1 cellular context compared by ENCODE assay signal in genomic region chr7:43778293-43779031, GRCh38.
TF ChIP-seq lines count a peak whose summit lies in the region.
"Not testable (repeated sequence)": the region's sequence is repeated elsewhere in the genome, so short reads cannot be mapped to it uniquely, and the experiment has no call there.

No MANE protein-coding gene starts in this region.

TF ChIP-seq in HepG2, 621 proteins besides CTCF, POLR2A, EP300 and RAD21 (continues in another document):
- 0 out of 2 replicates have a peak, but pooled peaks have one; percentile 31 for TF ChIP-seq RXRA (CRISPR knock-in tag; IDR thresholded peaks at IDR 0.05)
- peak; percentile 20; the same call in 1 of the 2 replicates for TF ChIP-seq TAF1 (CRISPR knock-in tag; IDR thresholded peaks at IDR 0.05)
- 0 out of 2 replicates have a peak, but pooled peaks have one; percentile 34 for TF ChIP-seq DRAP1 (CRISPR knock-in tag; IDR thresholded peaks at IDR 0.05)
- TF ChIP-seq MYC (CRISPR knock-in tag; IDR thresholded peaks at IDR 0.05; ENCODE audit: borderline replicate concordance), result peak; percentile 19; the same call in 1 of the 2 replicates
- peak; percentile 58; the same call in 1 of the 2 replicates for TF ChIP-seq KAT7 (CRISPR knock-in tag; IDR thresholded peaks at IDR 0.05; ENCODE audit: borderline replicate concordance)
- TF ChIP-seq TFDP1 (CRISPR knock-in tag; IDR thresholded peaks at IDR 0.05; ENCODE audit: borderline replicate concordance), result 0 out of 2 replicates have a peak, but pooled peaks have one; percentile 25
- TF ChIP-seq ZFP91 (CRISPR knock-in tag; IDR thresholded peaks at IDR 0.05; ENCODE audit: borderline replicate concordance), result peak; percentile 41; the same call in 1 of the 2 replicates
- TF ChIP-seq IKZF5 (CRISPR knock-in tag; IDR thresholded peaks at IDR 0.05), result peak; percentile 73
- TF ChIP-seq GATAD2A (CRISPR knock-in tag; IDR thresholded peaks at IDR 0.05), result peak; percentile 49; the same call in 1 of the 2 replicates
- TF ChIP-seq ZNF281 (CRISPR knock-in tag; IDR thresholded peaks at IDR 0.05; ENCODE audit: borderline replicate concordance), result peak; percentile 93
- TF ChIP-seq ZBTB38 (CRISPR knock-in tag; IDR thresholded peaks at IDR 0.05), result peak; percentile 78
- peak; percentile 25; the same call in 1 of the 2 replicates for TF ChIP-seq RARA (CRISPR knock-in tag; IDR thresholded peaks at IDR 0.05)
- not testable (repeated sequence) for TF ChIP-seq FOXA1, SOX13 (IDR thresholded peaks at IDR 0.05)
- TF ChIP-seq FOXA1 (CRISPR knock-in tag; IDR thresholded peaks at IDR 0.05), result peak; percentile 86
- TF ChIP-seq BCL6 (CRISPR knock-in tag; IDR thresholded peaks at IDR 0.05), result 0 out of 2 replicates have a peak, but pooled peaks have one; percentile 28
- TF ChIP-seq SAP130 (CRISPR knock-in tag; IDR thresholded peaks at IDR 0.05; ENCODE audit: low read depth), result peak; percentile 57
- 0 out of 2 replicates have a peak, but pooled peaks have one; percentile 21 for TF ChIP-seq HDAC2 (CRISPR knock-in tag; IDR thresholded peaks at IDR 0.05)
- TF ChIP-seq HMGXB4 (CRISPR knock-in tag; IDR thresholded peaks at IDR 0.05; ENCODE audit: borderline replicate concordance in 1 of 2, low read depth in 1 of 2), result 0 out of 4 replicates have a peak, but pooled peaks of 1 of the 2 experiments have one; percentile 35
- peak; percentile 56; the same call in 1 of the 2 replicates for TF ChIP-seq HNRNPL (IDR thresholded peaks at IDR 0.05; ENCODE audit: low read depth, low read length)
- 0 out of 2 replicates have a peak, but pooled peaks have one; percentile 60 for TF ChIP-seq SP5 (CRISPR knock-in tag; IDR thresholded peaks at IDR 0.05; ENCODE audit: borderline replicate concordance, low read depth)
- 0 out of 2 replicates have a peak, but pooled peaks have one; percentile 32 for TF ChIP-seq POGZ (CRISPR knock-in tag; IDR thresholded peaks at IDR 0.05)
- 0 out of 2 replicates have a peak, but pooled peaks have one; percentile 25 for TF ChIP-seq NCOA2 (CRISPR knock-in tag; IDR thresholded peaks at IDR 0.05)
- peak; percentile 80 for TF ChIP-seq FOXA3 (CRISPR knock-in tag; IDR thresholded peaks at IDR 0.05)
- peak in 1 of 2 experiments; percentile 50; a peak in 1 of 4 replicates for TF ChIP-seq SOX13 (CRISPR knock-in tag; conservative IDR thresholded peaks at IDR 0.05 in 1 of 2, IDR thresholded peaks at IDR 0.05 in 1 of 2)
- TF ChIP-seq ZNF687 (CRISPR knock-in tag; IDR thresholded peaks at IDR 0.05), result peak; percentile 67
- peak; percentile 36; the same call in 1 of the 2 replicates for TF ChIP-seq TBX2 (CRISPR knock-in tag; IDR thresholded peaks at IDR 0.05; ENCODE audit: borderline replicate concordance)
- TF ChIP-seq ZNF614 (CRISPR knock-in tag; IDR thresholded peaks at IDR 0.05; ENCODE audit: borderline replicate concordance), result peak; percentile 44; the same call in 1 of the 2 replicates
- peak; percentile 62; the same call in 1 of the 2 replicates for TF ChIP-seq ZNF574 (CRISPR knock-in tag; IDR thresholded peaks at IDR 0.05)
- peak; percentile 43; the same call in 1 of the 2 replicates for TF ChIP-seq PAXIP1 (CRISPR knock-in tag; conservative IDR thresholded peaks at IDR 0.05)
